ENCODE assay signal across 3 cellular contexts in the genomic region with DNA sequence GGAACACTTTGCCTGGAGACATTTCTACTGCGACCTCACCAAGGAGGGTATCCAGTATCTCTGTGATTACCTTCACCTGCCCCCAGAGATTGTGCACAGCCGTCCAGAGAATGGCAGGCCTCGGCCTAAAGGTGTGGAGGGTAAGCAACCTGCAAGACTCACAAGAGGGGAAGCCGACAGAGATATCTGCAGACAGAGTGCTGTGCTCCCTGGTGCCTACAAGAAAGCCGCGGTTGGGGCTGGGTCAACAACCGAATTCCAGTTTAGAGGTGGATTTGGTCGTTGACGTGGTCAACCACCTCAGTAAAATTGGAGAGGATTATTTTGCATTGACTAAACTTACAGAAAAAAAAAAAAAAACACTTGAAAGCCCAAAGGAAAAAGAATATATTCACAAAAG.
"Had no signal": no experiment of that assay in that cellular context is flagged by ENCODE, and none has a peak within 500 bp of the region (broad histone marks: within the 10 kb centered on the region; RNA-seq: fewer than 3 reads in every experiment).

No MANE protein-coding gene starts in this region.

- DNase-seq: GDM1, GF-D8 had no signal

- ATAC-seq: GM12878 had no signal

- H3K4me3 ChIP-seq: GM12878 had no signal
